ENCODE assay signal across 24 cellular contexts in the genomic region with DNA sequence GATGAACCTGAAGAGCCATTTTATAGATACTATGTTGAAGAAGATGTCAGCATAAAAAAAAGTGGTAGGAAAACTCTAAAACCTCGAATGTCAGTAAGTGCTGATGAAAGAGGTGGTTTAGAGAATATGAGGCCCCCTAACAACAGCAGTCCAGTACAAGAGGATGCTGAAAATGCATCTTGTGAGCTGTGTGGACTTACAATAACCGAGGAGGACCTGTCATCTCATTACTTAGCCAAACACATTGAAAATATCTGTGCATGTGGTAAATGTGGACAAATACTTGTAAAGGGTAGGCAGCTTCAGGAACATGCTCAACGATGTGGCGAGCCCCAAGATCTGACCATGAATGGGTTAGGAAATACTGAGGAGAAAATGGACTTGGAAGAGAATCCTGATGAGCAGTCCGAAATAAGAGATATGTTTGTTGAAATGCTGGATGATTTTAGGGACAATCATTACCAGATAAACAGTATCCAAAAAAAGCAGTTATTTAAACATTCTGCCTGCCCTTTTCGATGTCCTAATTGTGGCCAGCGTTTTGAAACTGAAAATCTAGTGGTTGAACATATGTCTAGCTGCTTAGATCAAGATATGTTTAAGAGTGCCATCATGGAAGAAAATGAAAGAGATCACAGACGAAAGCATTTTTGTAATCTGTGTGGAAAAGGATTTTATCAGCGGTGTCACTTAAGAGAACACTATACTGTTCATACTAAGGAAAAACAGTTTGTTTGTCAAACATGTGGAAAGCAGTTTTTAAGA. TPM values are rescaled to one million over a fixed set of nuclear protein-coding genes. Genes with fewer than 3 reads are reported as not detected.
DNase-seq lines count a peak whose midpoint lies in the region; ATAC-seq, FAIRE-seq and TF ChIP-seq lines count a peak whose summit lies in the region.
"Had no signal": no experiment of that assay in that cellular context is flagged by ENCODE, and none has a peak within 500 bp of the region (broad histone marks: within the 10 kb centered on the region; RNA-seq: fewer than 3 reads in every experiment).

No MANE protein-coding gene starts in this region.

- H3K9me3 ChIP-seq in endothelial cell of umbilical vein (replicated peaks; ENCODE audit: control insufficient read depth, insufficient read depth, low read length) = no peaks in the 10 kb centered on the region
- H3K9me3 ChIP-seq: BLaER1, gastroesophageal sphincter, lower lobe of right lung had no signal

- DNase-seq in HTR-8/SVneo (ENCODE audit: insufficient read length, low spot score) (no peak), OCI-M1 (lab: John Stamatoyannopoulos, UW) (peak; percentile 6), endothelial cell of umbilical vein (ENCODE audit: low read depth, low spot score) (no peak), iPS-NIHi7 (ENCODE audit: extremely low spot score) (no peak)
- DNase-seq: activated B cell treated with CpG ODN at 0.5 μM for 24 hours; activated CD4-positive, alpha-beta T cell treated with anti-CD3 and anti-CD28 coated beads, Interleukin-2, amount 50 U/mL, for 48 hours; activated naive CD4-positive, alpha-beta T cell treated with anti-CD3 and anti-CD28 coated beads, Interleukin-2, amount 50 U/mL, for 16 hours; amygdala; DMS153; lower lobe of right lung; naive thymus-derived CD8-positive, alpha-beta T cell; NCI-H1105; NCI-H187; NCI-H510A treated with DMSO at 0.1 percent for 48 hours; stimulated activated CD4-positive, alpha-beta T cell treated with anti-CD3 and anti-CD28 coated beads, Interleukin-12 subunit alpha, Interleukin-12 subunit beta, amount 100 ng/mL, for 4 hours; stimulated activated CD4-positive, alpha-beta T cell treated with anti-CD3 and anti-CD28 coated beads, Interleukin-4, amount 100 ng/mL, for 24 hours; trophoblast cell had no signal

- CTCF ChIA-PET in endothelial cell of umbilical vein (lab: Charles Lee) = interaction anchor here (2.3 to 4.2 kb wide), 3 partner anchors 12 to 114 kb away, joined by 8 to 25 read pairs (median 21); no protein-coding TSS in a partner anchor

- H3K9ac ChIP-seq in endothelial cell of umbilical vein (replicated peaks; ENCODE audit: extremely low read depth, insufficient read depth, low read length) = no peak overlapping the region
- H3K9ac ChIP-seq: BLaER1 had no signal

- POLR2A ChIA-PET in endothelial cell of umbilical vein (lab: Charles Lee) = no interaction called here

- intact Hi-C loops in endothelial cell of umbilical vein (cut with micrococcal nuclease) = no loop called here

- H3K27me3 ChIP-seq in endothelial cell of umbilical vein (ENCODE audit: control insufficient read depth in 2 of 2, insufficient read depth in 2 of 2, low read length in 2 of 2) = no peaks in the 10 kb centered on the region
- H3K27me3 ChIP-seq: BLaER1, gastroesophageal sphincter had no signal

- no peak for TF ChIP-seq CTCF in endothelial cell of umbilical vein (IDR thresholded peaks at IDR 0.05; ENCODE audit: extremely low read depth in 1 of 2, insufficient read depth in 1 of 2, low read depth in 1 of 2, low read length in 2 of 2)

- H3K27ac ChIP-seq in endothelial cell of umbilical vein (ENCODE audit: insufficient read depth, low read depth, low read length) = no peak overlapping the region
- H3K27ac ChIP-seq: BLaER1, gastroesophageal sphincter, lower lobe of right lung, SK-N-MC had no signal

- dilution Hi-C loops in endothelial cell of umbilical vein (cut with MboI; ENCODE audit: extremely low pct_ligation_motif_present, low sequenced_read_pairs) = no loop called here

- H4K20me1 ChIP-seq in endothelial cell of umbilical vein (replicated peaks; ENCODE audit: control insufficient read depth, extremely low read depth, insufficient read depth, low read length) = peaks cover 13% of the 10 kb centered on the region

- no peak overlapping the region for H2AFZ ChIP-seq in endothelial cell of umbilical vein (ENCODE audit: low read depth, low read length)

- H3K36me3 ChIP-seq in endothelial cell of umbilical vein (ENCODE audit: control insufficient read depth in 2 of 2, extremely low read depth in 1 of 2, insufficient read depth in 2 of 2, low read length in 2 of 2) = peaks cover 2 to 12% of the 10 kb centered on the region in 2 experiments

- FAIRE-seq in HTR-8/SVneo (lab: Jason Lieb, UNC) (peak; percentile 99), endothelial cell of umbilical vein (lab: Jason Lieb, UNC) (no peak)
- FAIRE-seq: K562 had no signal

- TSS peak; percentile 16 for BruUV-seq in endothelial cell of umbilical vein (replicated peaks; lab: Mats Ljungman, UMichigan)

- no peaks in the 10 kb centered on the region for H3K9me1 ChIP-seq in endothelial cell of umbilical vein (replicated peaks; ENCODE audit: control insufficient read depth, extremely low read depth, insufficient read depth, low read length)

- H3K4me2 ChIP-seq in endothelial cell of umbilical vein (ENCODE audit: insufficient read depth, low read length) = no peak overlapping the region
- H3K4me2 ChIP-seq: BLaER1 had no signal

- ATAC-seq in GM21737 (IDR thresholded peaks at IDR 0.05; ENCODE audit: unreplicated experiment) = no peak
- ATAC-seq: gastroesophageal sphincter; K562; lower lobe of right lung; naive thymus-derived CD8-positive, alpha-beta T cell; sciatic nerve had no signal

- H3K4me3 ChIP-seq in endothelial cell of umbilical vein (replicated peaks in 1 of 3; ENCODE audit: insufficient read depth in 1 of 3, low read depth in 1 of 3, low read length in 3 of 3) = no peak overlapping the region
- H3K4me3 ChIP-seq: BLaER1, gastroesophageal sphincter, K562, lower lobe of right lung, SK-N-MC had no signal

- H3K4me1 ChIP-seq in endothelial cell of umbilical vein (ENCODE audit: control insufficient read depth, extremely low read depth, insufficient read depth, low read length) = peaks cover 15% of the 10 kb centered on the region
- H3K4me1 ChIP-seq: BLaER1, lower lobe of right lung had no signal

- H3K79me2 ChIP-seq in endothelial cell of umbilical vein (ENCODE audit: control insufficient read depth, insufficient read depth, low read length) = peaks cover 40% of the 10 kb centered on the region

- TF ChIP-seq POLR2A in endothelial cell of umbilical vein (IDR thresholded peaks at IDR 0.05; ENCODE audit: low read depth, low read length) = no peak

TF ChIP-seq in endothelial cell of umbilical vein, 7 proteins besides CTCF, POLR2A, EP300 and RAD21 (continues in another document):
- no peak for TF ChIP-seq GATA2 (IDR thresholded peaks at IDR 0.05; ENCODE audit: insufficient read depth, insufficient read length, low read depth, low read length)
- TF ChIP-seq POLR2AphosphoS5 (IDR thresholded peaks at IDR 0.05; ENCODE audit: insufficient read depth, low read depth, low read length) = no peak
- TF ChIP-seq EZH2 (IDR thresholded peaks at IDR 0.05; ENCODE audit: borderline replicate concordance, low read depth, low read length, severe bottlenecking) = no peak

RNA-seq across cellular contexts. Expression of a gene that starts 17.8 kb away (rescaled TPM):
- 8.2 and 11.4 TPM in 2 replicates for total RNA-seq in endothelial cell of umbilical vein
- polyA plus RNA-seq in endothelial cell of umbilical vein = 5.3 and 5.6 TPM in 2 replicates
- 3.0 and 4.2 TPM in 2 replicates for polyA plus RNA-seq in endothelial cell of umbilical vein (2011; cell fraction: cytosol; rRNA removed)
- polyA plus RNA-seq in endothelial cell of umbilical vein (2011; cell fraction: nucleus; rRNA removed) = 3.0 and 3.6 TPM in 2 replicates
- 2.8 and 3.0 TPM in 2 replicates for polyA plus RNA-seq in endothelial cell of umbilical vein (2012)
- 6.2 and 7.2 TPM in 2 replicates for polyA minus RNA-seq in endothelial cell of umbilical vein
- 3.6 TPM for polyA minus RNA-seq in endothelial cell of umbilical vein (2011; cell fraction: cytosol; rRNA and poly(A)+ RNA removed)
- 2.5 and 6.3 TPM in 2 replicates for polyA minus RNA-seq in endothelial cell of umbilical vein (2011; cell fraction: nucleus; rRNA and poly(A)+ RNA removed)
- total RNA-seq: K562 had no signal
- polyA plus RNA-seq: K562 had no signal

RNA-seq across cellular contexts. Expression of a gene that starts 18.2 kb away (rescaled TPM):
- 32.2 and 32.5 TPM in 2 replicates for total RNA-seq in endothelial cell of umbilical vein
- polyA plus RNA-seq in endothelial cell of umbilical vein = 9.7 and 12.4 TPM in 2 replicates
- polyA plus RNA-seq in endothelial cell of umbilical vein (2011; cell fraction: cytosol; rRNA removed) = 12.4 and 13.8 TPM in 2 replicates
- polyA plus RNA-seq in endothelial cell of umbilical vein (2011; cell fraction: nucleus; rRNA removed) = 25.3 and 31.2 TPM in 2 replicates
- polyA plus RNA-seq in endothelial cell of umbilical vein (2012) = 16.9 and 21.7 TPM in 2 replicates
- 30.9 and 37.8 TPM in 2 replicates for polyA minus RNA-seq in endothelial cell of umbilical vein
- 18.6 TPM for polyA minus RNA-seq in endothelial cell of umbilical vein (2011; cell fraction: cytosol; rRNA and poly(A)+ RNA removed)
- 35.3 and 47.6 TPM in 2 replicates for polyA minus RNA-seq in endothelial cell of umbilical vein (2011; cell fraction: nucleus; rRNA and poly(A)+ RNA removed)

RNA-seq across cellular contexts. Expression of a gene that starts 19.1 kb away (rescaled TPM):
- total RNA-seq in endothelial cell of umbilical vein = 6.4 and 7.7 TPM in 2 replicates
- 3.2 and 3.7 TPM in 2 replicates for polyA plus RNA-seq in endothelial cell of umbilical vein
- 3.4 and 3.5 TPM in 2 replicates for polyA plus RNA-seq in endothelial cell of umbilical vein (2011; cell fraction: cytosol; rRNA removed)
- 8.1 and 9.7 TPM in 2 replicates for polyA plus RNA-seq in endothelial cell of umbilical vein (2011; cell fraction: nucleus; rRNA removed)
- 3.2 and 3.3 TPM in 2 replicates for polyA plus RNA-seq in endothelial cell of umbilical vein (2012)
- polyA minus RNA-seq in endothelial cell of umbilical vein = 8.1 and 9.8 TPM in 2 replicates
- 16.3 TPM for polyA minus RNA-seq in endothelial cell of umbilical vein (2011; cell fraction: cytosol; rRNA and poly(A)+ RNA removed)
- polyA minus RNA-seq in endothelial cell of umbilical vein (2011; cell fraction: nucleus; rRNA and poly(A)+ RNA removed) = 6.6 and 8.7 TPM in 2 replicates

RNA-seq across cellular contexts. Expression of a gene that starts 27.0 kb away (rescaled TPM):
- 0.51 and 0.60 TPM in 2 replicates for total RNA-seq in endothelial cell of umbilical vein
- polyA plus RNA-seq in endothelial cell of umbilical vein = 0.28 TPM in 1 of 2 replicates, not detected in the other
- 0.34 and 0.41 TPM in 2 replicates for polyA plus RNA-seq in endothelial cell of umbilical vein (2011; cell fraction: cytosol; rRNA removed)
- polyA plus RNA-seq in endothelial cell of umbilical vein (2011; cell fraction: nucleus; rRNA removed) = 0.28 and 0.61 TPM in 2 replicates
- polyA plus RNA-seq in endothelial cell of umbilical vein (2012) = 0.20 and 0.36 TPM in 2 replicates
- 1.4 TPM in 1 of 2 replicates, not detected in the other for polyA minus RNA-seq in endothelial cell of umbilical vein
- polyA minus RNA-seq in endothelial cell of umbilical vein (2011; cell fraction: cytosol; rRNA and poly(A)+ RNA removed) = not detected
- polyA minus RNA-seq in endothelial cell of umbilical vein (2011; cell fraction: nucleus; rRNA and poly(A)+ RNA removed) = not detected in 2 replicates
- total RNA-seq: activated B cell treated with CpG ODN at 0.5 μM for 24 hours; naive thymus-derived CD8-positive, alpha-beta T cell; T-helper 1 cell treated with Interleukin-12 subunit alpha and Interleukin-12 subunit beta and Interleukin-4 antibody, amounts not matched to agents 30 ng/mL and 1 ng/mL, for 36 hours had no signal
- polyA plus RNA-seq: K562; naive thymus-derived CD8-positive, alpha-beta T cell had no signal

RNA-seq across cellular contexts. Expression of a gene that starts 57.5 kb away (rescaled TPM):
- total RNA-seq in endothelial cell of umbilical vein = 0.75 and 1.1 TPM in 2 replicates
- polyA plus RNA-seq in endothelial cell of umbilical vein = 0.06 and 0.10 TPM in 2 replicates
- 0.19 and 0.20 TPM in 2 replicates for polyA plus RNA-seq in endothelial cell of umbilical vein (2011; cell fraction: cytosol; rRNA removed)
- 0.18 and 0.34 TPM in 2 replicates for polyA plus RNA-seq in endothelial cell of umbilical vein (2011; cell fraction: nucleus; rRNA removed)
- polyA plus RNA-seq in endothelial cell of umbilical vein (2012) = 0.11 and 0.31 TPM in 2 replicates
- 0.15 and 0.19 TPM in 2 replicates for polyA minus RNA-seq in endothelial cell of umbilical vein
- not detected for polyA minus RNA-seq in endothelial cell of umbilical vein (2011; cell fraction: cytosol; rRNA and poly(A)+ RNA removed)
- polyA minus RNA-seq in endothelial cell of umbilical vein (2011; cell fraction: nucleus; rRNA and poly(A)+ RNA removed) = 0.34 and 0.53 TPM in 2 replicates
